ENCODE assay signal across 1 cellular context in genomic region chr2:20215183-20216040, GRCh38.
TF ChIP-seq lines count a peak whose summit lies in the region.

No MANE protein-coding gene starts in this region.

TF ChIP-seq in HepG2, 621 proteins besides CTCF, POLR2A, EP300 and RAD21 (continued from another document and continues in another):
- TF ChIP-seq KDM6A (CRISPR knock-in tag; IDR thresholded peaks at IDR 0.05; ENCODE audit: low read depth) (peak; percentile 98), ZNF576 (CRISPR knock-in tag; IDR thresholded peaks at IDR 0.05) (no peak), ZSCAN5A (CRISPR knock-in tag; IDR thresholded peaks at IDR 0.05; ENCODE audit: borderline replicate concordance) (no peak; the same call in 1 of the 2 replicates), SALL2 (CRISPR knock-in tag; IDR thresholded peaks at IDR 0.05) (no peak), ZNF256 (CRISPR knock-in tag; conservative IDR thresholded peaks at IDR 0.05) (no peak), ZNF724P (CRISPR knock-in tag; IDR thresholded peaks at IDR 0.05; ENCODE audit: borderline replicate concordance) (peak; percentile 53; the same call in 1 of the 2 replicates), MZF1 (CRISPR knock-in tag; IDR thresholded peaks at IDR 0.05; ENCODE audit: borderline replicate concordance) (0 out of 2 replicates have a peak, but pooled peaks have one; percentile 72), ZNF282 (IDR thresholded peaks at IDR 0.05; ENCODE audit: partially characterized antibody) (no peak), ZNF546 (CRISPR knock-in tag; conservative IDR thresholded peaks at IDR 0.05) (no peak), THRA (CRISPR knock-in tag; IDR thresholded peaks at IDR 0.05; ENCODE audit: borderline replicate concordance) (peak; percentile 96), ZNF335 (CRISPR knock-in tag; IDR thresholded peaks at IDR 0.05) (0 out of 2 replicates have a peak, but pooled peaks have one; percentile 26), TSC22D2 (CRISPR knock-in tag; IDR thresholded peaks at IDR 0.05; ENCODE audit: borderline replicate concordance) (peak; percentile 56; the same call in 1 of the 2 replicates), CREBL2 (CRISPR knock-in tag; IDR thresholded peaks at IDR 0.05; ENCODE audit: borderline replicate concordance) (no peak), DMTF1 (CRISPR knock-in tag; IDR thresholded peaks at IDR 0.05) (no peak), AFF4 (CRISPR knock-in tag; IDR thresholded peaks at IDR 0.05) (no peak), MEIS1 (CRISPR knock-in tag; IDR thresholded peaks at IDR 0.05; ENCODE audit: borderline replicate concordance) (peak; percentile 95; the same call in 1 of the 2 replicates), POGK (CRISPR knock-in tag; conservative IDR thresholded peaks at IDR 0.05) (peak; percentile 56; the same call in 1 of the 2 replicates), FOXP1 (IDR thresholded peaks at IDR 0.05) (no peak), FOXP1 (CRISPR knock-in tag; IDR thresholded peaks at IDR 0.05) (peak; percentile 72; the same call in 1 of the 2 replicates), DNMT1 (CRISPR knock-in tag; IDR thresholded peaks at IDR 0.05) (peak; percentile 26; the same call in 1 of the 2 replicates), ETV5 (CRISPR knock-in tag; IDR thresholded peaks at IDR 0.05; ENCODE audit: borderline replicate concordance) (peak; percentile 73; the same call in 1 of the 2 replicates), CCAR2 (optimal IDR thresholded peaks at IDR 0.05; ENCODE audit: low read depth, low read length) (peak; percentile 41), CREB1 (IDR thresholded peaks at IDR 0.05) (peak; percentile 71), CREB1 (CRISPR knock-in tag; IDR thresholded peaks at IDR 0.05) (no peak; the same call in 1 of the 2 replicates), RORA (CRISPR knock-in tag; IDR thresholded peaks at IDR 0.05) (no peak), ZNF512 (CRISPR knock-in tag; IDR thresholded peaks at IDR 0.05) (no peak; the same call in 1 of the 2 replicates), POLR2G (IDR thresholded peaks at IDR 0.05; ENCODE audit: low read depth, low read length) (peak; percentile 57), NFKB2 (CRISPR knock-in tag; IDR thresholded peaks at IDR 0.05; ENCODE audit: borderline replicate concordance) (peak; percentile 68; the same call in 1 of the 2 replicates), NFRKB (IDR thresholded peaks at IDR 0.05) (no peak), ZBTB33 (CRISPR knock-in tag; IDR thresholded peaks at IDR 0.05) (peak; percentile 87), ZNF709 (CRISPR knock-in tag; IDR thresholded peaks at IDR 0.05) (no peak), BRF2 (CRISPR knock-in tag; IDR thresholded peaks at IDR 0.05) (0 out of 2 replicates have a peak, but pooled peaks have one; percentile 82), ZNF597 (CRISPR knock-in tag; IDR thresholded peaks at IDR 0.05) (no peak), ZNF30 (CRISPR knock-in tag; IDR thresholded peaks at IDR 0.05) (no peak), ZC3H4 (CRISPR knock-in tag; IDR thresholded peaks at IDR 0.05; ENCODE audit: borderline replicate concordance) (no peak), FLYWCH1 (CRISPR knock-in tag; IDR thresholded peaks at IDR 0.05) (no peak), SRSF4 (IDR thresholded peaks at IDR 0.05; ENCODE audit: low read depth, low read length, poor library complexity, severe bottlenecking) (no peak)
